4 cellular contexts compared by ENCODE assay signal in genomic region chr15:32508060-32508459, GRCh38. TPM values are rescaled to one million over a fixed set of nuclear protein-coding genes. Genes with fewer than 3 reads are reported as not detected.
"Had no signal": no experiment of that assay in that cellular context is flagged by ENCODE, and none has a peak within 500 bp of the region (broad histone marks: within the 10 kb centered on the region; RNA-seq: fewer than 3 reads in every experiment).

No MANE protein-coding gene starts in this region.

RNA-seq across cellular contexts. Expression of gene GOLGA8O, which starts 52.6 kb away (rescaled TPM):
- total RNA-seq: RPMI7951, SJCRH30, SJSA1, SK-MEL-5 had no signal
